19 cellular contexts compared by ENCODE assay signal in genomic region chr1:70140894-70141293, GRCh38.
DNase-seq lines count a peak whose midpoint lies in the region; ATAC-seq, FAIRE-seq and TF ChIP-seq lines count a peak whose summit lies in the region.
"Had no signal": no experiment of that assay in that cellular context is flagged by ENCODE, and none has a peak within 500 bp of the region (broad histone marks: within the 10 kb centered on the region; RNA-seq: fewer than 3 reads in every experiment).

No MANE protein-coding gene starts in this region.

- DNase-seq in H54 (ENCODE audit: insufficient read length, low spot score) (no peak), adrenal gland (no peak), fibroblast of pulmonary artery (ENCODE audit: low read depth) (peak; percentile 6), psoas muscle (no peak), HEK293T (ENCODE audit: extremely low spot score) (no peak), NCI-H2227 (lab: John Stamatoyannopoulos, UW; ENCODE audit: unreplicated experiment) (no peak), RCC 7860 (ENCODE audit: low spot score) (no peak), osteocyte (ENCODE audit: extremely low spot score, unreplicated experiment) (no peak)
- DNase-seq: activated CD8-positive, alpha-beta memory T cell treated with anti-CD3 and anti-CD28 coated beads, Interleukin-2, amount 10 ng/mL, durations not matched to agents 7 days and 5 days; DMS153; Kasumi-1; kidney glomerular epithelial cell; NCI-H1694 treated with DMSO at 0.1 percent for 48 hours; SIG-M5; stimulated activated CD8-positive, alpha-beta memory T cell treated with anti-CD3 and anti-CD28 coated beads, Interleukin-4, amount 100 ng/mL, for 48 hours had no signal

- FAIRE-seq in H54 (lab: Jason Lieb, UNC) (peak; percentile 55), RCC 7860 (lab: Jason Lieb, UNC) (no peak)

- POLR2A ChIA-PET in HEK293T (lab: Yijun Ruan, JAX): no interaction called here

- no peak for TF ChIP-seq CTCF in adrenal gland (IDR thresholded peaks at IDR 0.05)
- TF ChIP-seq CTCF in fibroblast of pulmonary artery (IDR thresholded peaks at IDR 0.05; ENCODE audit: low read length, missing control alignments): peak; percentile 4
- TF ChIP-seq CTCF in psoas muscle (IDR thresholded peaks at IDR 0.05): no peak
- TF ChIP-seq CTCF in osteocyte (IDR thresholded peaks at IDR 0.05): no peak

- no peaks in the 10 kb centered on the region for H3K36me3 Mint-ChIP-seq in osteocyte (ENCODE audit: unreplicated experiment)
- H3K36me3 Mint-ChIP-seq: activated CD8-positive, alpha-beta memory T cell treated with anti-CD3 and anti-CD28 coated beads, Interleukin-2, amount 10 ng/mL, durations not matched to agents 7 days and 5 days; activated naive CD8-positive, alpha-beta T cell; type B pancreatic cell had no signal

- no peaks in the 10 kb centered on the region for H3K9me3 ChIP-seq in adrenal gland (replicated peaks in 1 of 3)
- no peaks in the 10 kb centered on the region for H3K9me3 ChIP-seq in psoas muscle
- H3K9me3 ChIP-seq: HAP-1 had no signal

- H3K36me3 ChIP-seq in adrenal gland (replicated peaks in 1 of 2) (no peaks in the 10 kb centered on the region), psoas muscle (ENCODE audit: insufficient read depth in 1 of 2, low read depth in 1 of 2) (peaks cover 0 to 14% of the 10 kb centered on the region in 2 donors)

- CTCF ChIA-PET in HEK293T (lab: Yijun Ruan, JAX): no interaction called here

- no peak overlapping the region for H3K4me3 Mint-ChIP-seq in osteocyte (ENCODE audit: unreplicated experiment)
- H3K4me3 Mint-ChIP-seq: activated CD8-positive, alpha-beta memory T cell treated with anti-CD3 and anti-CD28 coated beads, Interleukin-2, amount 10 ng/mL, durations not matched to agents 7 days and 5 days; activated naive CD8-positive, alpha-beta T cell; type B pancreatic cell had no signal

- H3K27ac Mint-ChIP-seq in osteocyte (ENCODE audit: unreplicated experiment): no peak overlapping the region
- H3K27ac Mint-ChIP-seq: activated CD8-positive, alpha-beta memory T cell treated with anti-CD3 and anti-CD28 coated beads, Interleukin-2, amount 10 ng/mL, durations not matched to agents 7 days and 5 days; activated naive CD8-positive, alpha-beta T cell; type B pancreatic cell had no signal

- H3K4me1 ChIP-seq in adrenal gland (replicated peaks in 1 of 2) (peaks cover 20 to 27% of the 10 kb centered on the region in 2 donors), psoas muscle (peaks cover 35% of the 10 kb centered on the region)

- H3K27ac ChIP-seq in adrenal gland: peak overlapping the region in 3 of 5 donors; percentile 2 to 73 (median 38)
- peak overlapping the region; percentile 33 for H3K27ac ChIP-seq in psoas muscle
- H3K27ac ChIP-seq: VCaP had no signal

- peaks cover 14% of the 10 kb centered on the region for H3K4me1 Mint-ChIP-seq in osteocyte (ENCODE audit: unreplicated experiment)
- H3K4me1 Mint-ChIP-seq: activated CD8-positive, alpha-beta memory T cell treated with anti-CD3 and anti-CD28 coated beads, Interleukin-2, amount 10 ng/mL, durations not matched to agents 7 days and 5 days had no signal

- H3K27me3 ChIP-seq in adrenal gland (no peaks in the 10 kb centered on the region), psoas muscle (ENCODE audit: insufficient read depth in 3 of 3, low read length in 2 of 3) (no peaks in the 10 kb centered on the region)

- peak in 2 of 4 donors; percentile 32 to 54 for ATAC-seq in psoas muscle
- ATAC-seq: activated CD8-positive, alpha-beta memory T cell treated with anti-CD3 and anti-CD28 coated beads, Interleukin-2, amount 10 ng/mL, durations not matched to agents 7 days and 5 days had no signal

- TF ChIP-seq POLR2A in H54 (IDR thresholded peaks at IDR 0.05; ENCODE audit: low read depth, low read length) (no peak), adrenal gland (IDR thresholded peaks at IDR 0.05) (no peak)

- no peaks in the 10 kb centered on the region for H3K27me3 Mint-ChIP-seq in osteocyte (ENCODE audit: unreplicated experiment)
- H3K27me3 Mint-ChIP-seq: activated naive CD8-positive, alpha-beta T cell had no signal

- intact Hi-C loops in adrenal gland (cut with DNase I): no loop called here
- intact Hi-C loops in psoas muscle (cut with DNase I): no loop called here

- no peaks in the 10 kb centered on the region for H3K9me3 Mint-ChIP-seq in osteocyte (ENCODE audit: unreplicated experiment)
- H3K9me3 Mint-ChIP-seq: type B pancreatic cell had no signal

- H3K4me3 ChIP-seq in adrenal gland (no peak overlapping the region), fibroblast of pulmonary artery (replicated peaks; ENCODE audit: low read depth, low read length) (no peak overlapping the region), psoas muscle (no peak overlapping the region)
- H3K4me3 ChIP-seq: HAP-1 had no signal

- WGBS in adrenal gland, 4 donors: 56 to 65% (median 61%) methylated on average over 3 of the region's 3 CpGs
- WGBS in psoas muscle, 3 donors: 64 to 71% (median 65%) methylated on average over 3 of the region's 3 CpGs

TF ChIP-seq in HEK293T, 16 proteins besides CTCF, POLR2A, EP300 and RAD21:
- TF ChIP-seq CTBP1 (IDR thresholded peaks at IDR 0.05; ENCODE audit: borderline replicate concordance) (no peak), FOXK2 (IDR thresholded peaks at IDR 0.05) (no peak), TARDBP (IDR thresholded peaks at IDR 0.05) (no peak), NFRKB (IDR thresholded peaks at IDR 0.05) (no peak), HDGF (IDR thresholded peaks at IDR 0.05; ENCODE audit: borderline replicate concordance) (no peak), ELF4 (IDR thresholded peaks at IDR 0.05) (no peak), SP1 (IDR thresholded peaks at IDR 0.05) (no peak), L3MBTL2 (conservative IDR thresholded peaks at IDR 0.05) (no peak), ARNT (IDR thresholded peaks at IDR 0.05) (no peak)
